Comparison of ENCODE assay signal across 9 cellular contexts in genomic region chr11:4626207-4627105, GRCh38. TPM values are rescaled to one million over a fixed set of nuclear protein-coding genes. Genes with fewer than 3 reads are reported as not detected.
DNase-seq lines count a peak whose midpoint lies in the region; ATAC-seq and TF ChIP-seq lines count a peak whose summit lies in the region.
"Had no signal": no experiment of that assay in that cellular context is flagged by ENCODE, and none has a peak within 500 bp of the region (broad histone marks: within the 10 kb centered on the region; RNA-seq: fewer than 3 reads in every experiment).

No MANE protein-coding gene starts in this region.

- WGBS in esophagus squamous epithelium, 2 donors = 41 to 46% methylated on average over 14 to 15 of the region's 15 CpGs

- H3K9me3 ChIP-seq in WERI-Rb-1 (ENCODE audit: severe bottlenecking) (no peaks in the 10 kb centered on the region), esophagus squamous epithelium (peaks cover 0 to 10% (median 0%) of the 10 kb centered on the region in 3 donors)

- no peak overlapping the region for H3K4me3 ChIP-seq in WERI-Rb-1 (ENCODE audit: low read depth, low read length)
- H3K4me3 ChIP-seq in esophagus squamous epithelium = no peak overlapping the region
- H3K4me3 ChIP-seq: BLaER1 treated with 17β-estradiol and CSF1 and Interleukin-3, amounts not matched to agents 10 nM and 100 nM had no signal

- no peak for TF ChIP-seq POLR2A in esophagus squamous epithelium (IDR thresholded peaks at IDR 0.05)

- ATAC-seq in HG03342 (IDR thresholded peaks at IDR 0.05; ENCODE audit: unreplicated experiment) = peak; percentile 74
- ATAC-seq in GM18517 (IDR thresholded peaks at IDR 0.05; ENCODE audit: unreplicated experiment) = no peak

- no peaks in the 10 kb centered on the region for H3K4me1 ChIP-seq in esophagus squamous epithelium
- H3K4me1 ChIP-seq: BLaER1 treated with 17β-estradiol and CSF1 and Interleukin-3, amounts not matched to agents 10 nM and 100 nM had no signal

- peak; percentile 76 for TF ChIP-seq CTCF in WERI-Rb-1 (IDR thresholded peaks at IDR 0.05; ENCODE audit: low read depth, low read length)
- peak in 5 of 6 experiments; percentile 48 to 70 (median 53) for TF ChIP-seq CTCF in esophagus squamous epithelium (IDR thresholded peaks at IDR 0.05)

- peak; percentile 9 for DNase-seq in SIG-M5 treated with dmso at 0.1 percent for 504 hours (lab: John Stamatoyannopoulos, UW; ENCODE audit: unreplicated experiment)
- no peak for DNase-seq in SIG-M5 (lab: John Stamatoyannopoulos, UW)
- DNase-seq in NCI-H345 (lab: John Stamatoyannopoulos, UW) = peak; percentile 91
- DNase-seq in WERI-Rb-1 = peak; percentile 74
- no peak for DNase-seq in esophagus squamous epithelium (lab: John Stamatoyannopoulos, UW)
- peak; percentile 13 for DNase-seq in occipital lobe (lab: John Stamatoyannopoulos, UW)

- peaks cover 31% of the 10 kb centered on the region for H3K27me3 ChIP-seq in WERI-Rb-1 (ENCODE audit: insufficient read depth, low read depth, severe bottlenecking)
- H3K27me3 ChIP-seq in esophagus squamous epithelium = peaks cover 0 to 7% (median 0%) of the 10 kb centered on the region in 4 donors
- H3K27me3 ChIP-seq: BLaER1 treated with 17β-estradiol and CSF1 and Interleukin-3, amounts not matched to agents 10 nM and 100 nM had no signal

- H3K27ac ChIP-seq in WERI-Rb-1 (no peak overlapping the region), esophagus squamous epithelium (no peak overlapping the region)
- H3K27ac ChIP-seq: BLaER1 treated with 17β-estradiol and CSF1 and Interleukin-3, amounts not matched to agents 10 nM and 100 nM had no signal

- intact Hi-C loops in esophagus squamous epithelium (cut with DNase I) = no loop called here

- no peaks in the 10 kb centered on the region for H3K36me3 ChIP-seq in WERI-Rb-1
- H3K36me3 ChIP-seq in esophagus squamous epithelium = no peaks in the 10 kb centered on the region
- H3K36me3 ChIP-seq: BLaER1 treated with 17β-estradiol and CSF1 and Interleukin-3, amounts not matched to agents 10 nM and 100 nM had no signal

RNA-seq across cellular contexts. Expression of gene OR51D1, which starts 10.8 kb away (rescaled TPM):
- total RNA-seq in esophagus squamous epithelium = not detected
- not detected for total RNA-seq in occipital lobe

RNA-seq across cellular contexts. Expression of gene OR51E1, which starts 17.3 kb away (rescaled TPM):
- total RNA-seq in esophagus squamous epithelium (under 1 TPM in 1 of 4 donors, not detected in 3; 0.12 TPM), occipital lobe (0.16 TPM)

RNA-seq across cellular contexts. Expression of gene TRIM68, which starts 18.4 kb away (rescaled TPM):
- total RNA-seq in esophagus squamous epithelium (10 to 100 TPM in 2 of 4 donors, 1 to 10 TPM in 2; 6.2 to 12.1 (median 10.0) TPM), occipital lobe (10.8 TPM)

RNA-seq across cellular contexts. Expression of gene OR52I1, which starts 32.6 kb away (rescaled TPM):
- total RNA-seq in esophagus squamous epithelium (not detected), occipital lobe (not detected)

RNA-seq across cellular contexts. Expression of gene OR52I2, which starts 44.9 kb away (rescaled TPM):
- total RNA-seq in esophagus squamous epithelium = not detected
- not detected for total RNA-seq in occipital lobe

Comparison
In these comparisons a context has a peak if more than half of its experiments do, and no peak if none do; other contexts are left out.
1. DNase-seq: peak in SIG-M5 treated with dmso at 0.1 percent for 504 hours (single experiment), NCI-H345 (single experiment), WERI-Rb-1 (single experiment) and occipital lobe (single experiment); none in SIG-M5 (single experiment) and esophagus squamous epithelium (single experiment).